ENCODE assay signal across 10 cellular contexts in genomic region chr3:3532544-3532943, GRCh38.
"Had no signal": no experiment of that assay in that cellular context is flagged by ENCODE, and none has a peak within 500 bp of the region (broad histone marks: within the 10 kb centered on the region; RNA-seq: fewer than 3 reads in every experiment).

No MANE protein-coding gene starts in this region.

- H3K27me3 Mint-ChIP-seq: IgD-negative memory B cell had no signal

- DNase-seq: H7, HFFc6, KG1 had no signal

- H3K9me3 ChIP-seq: HAP-1 had no signal

- H3K27ac ChIP-seq: HL-60 had no signal

- H3K9me3 Mint-ChIP-seq: IgD-negative memory B cell had no signal

- H3K4me2 ChIP-seq: GM23338 had no signal

- H2AFZ ChIP-seq: GM23338 had no signal

- FAIRE-seq: H1, HepG2 had no signal

- H3K4me1 Mint-ChIP-seq: GM23338 had no signal

- H3K4me3 ChIP-seq: GM23338, HAP-1 had no signal

- H3K4me1 ChIP-seq: HAP-1 had no signal

- H3K4me3 Mint-ChIP-seq: GM23338, HFFc6, IgD-negative memory B cell had no signal

- H3K27ac Mint-ChIP-seq: GM23338, HFFc6, IgD-negative memory B cell had no signal

- H3K36me3 ChIP-seq: HAP-1 had no signal

- ATAC-seq: GM23338, HCT116, HepG2 had no signal
